Comparison of ENCODE assay signal across 19 cellular contexts in the genomic region with DNA sequence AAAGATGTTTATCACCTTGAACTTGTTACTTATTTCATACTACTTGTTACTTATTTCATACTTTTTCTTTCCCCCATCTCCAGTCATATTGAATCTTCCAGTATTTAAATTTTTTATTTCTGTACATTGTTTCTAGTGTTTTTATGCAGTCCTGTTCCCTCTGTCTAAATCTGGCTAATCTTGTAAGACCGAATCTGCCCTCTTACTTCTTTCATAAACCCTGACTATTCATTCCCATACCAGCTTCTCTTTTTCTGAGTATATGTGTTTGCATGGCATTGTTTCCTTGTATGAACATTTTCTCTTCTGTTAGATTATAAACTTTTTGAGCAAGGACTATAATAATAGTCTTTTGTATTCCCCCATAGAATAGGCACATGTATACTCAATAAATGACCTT.
"Had no signal": no experiment of that assay in that cellular context is flagged by ENCODE, and none has a peak within 500 bp of the region (broad histone marks: within the 10 kb centered on the region; RNA-seq: fewer than 3 reads in every experiment).

No MANE protein-coding gene starts in this region.

- H3K4me1 ChIP-seq: breast epithelium, heart left ventricle, right lobe of liver, uterus had no signal

- H3K27me3 ChIP-seq: breast epithelium, heart left ventricle, ovary, right lobe of liver, uterus had no signal

- DNase-seq: activated B cell treated with CpG ODN at 0.5 μM for 24 hours; activated CD8-positive, alpha-beta T cell treated with anti-CD3 and anti-CD28 coated beads, Interleukin-2, amount 10 ng/mL, durations not matched to agents 7 days and 5 days; activated naive CD4-positive, alpha-beta T cell; activated T-cell treated with anti-CD3 and anti-CD28 coated beads for 4 hours; activated T-cell treated with anti-CD3 and anti-CD28 coated beads, Interleukin-2, amount 50 U/mL, for 72 hours; central memory CD4-positive, alpha-beta T cell; heart left ventricle; naive B cell; nephron progenitor cell; ovary; right lobe of liver; stimulated activated CD4-positive, alpha-beta T cell treated with anti-CD3 and anti-CD28 coated beads, Interleukin-12 subunit alpha, Interleukin-12 subunit beta, amount 100 ng/mL, for 4 hours; stimulated activated CD4-positive, alpha-beta T cell treated with anti-CD3 and anti-CD28 coated beads, Interleukin-4, amount 100 ng/mL, for 1 hour; stimulated activated naive CD8-positive, alpha-beta T cell treated with anti-CD3 and anti-CD28 coated beads, Interleukin-15, Interleukin-2, amounts not matched to agents 100 U/mL and 50 U/mL, for 24 hours; uterus had no signal

- ATAC-seq: activated CD8-positive, alpha-beta T cell treated with anti-CD3 and anti-CD28 coated beads, Interleukin-2, amount 10 ng/mL, durations not matched to agents 7 days and 5 days; activated naive CD4-positive, alpha-beta T cell treated with anti-CD3 and anti-CD28 coated beads, Interleukin-2, amount 50 U/mL, for 72 hours; activated T-cell treated with anti-CD3 and anti-CD28 coated beads, Interleukin-2, amount 50 U/mL, for 72 hours; heart left ventricle; right lobe of liver; stimulated activated naive CD8-positive, alpha-beta T cell treated with anti-CD3 and anti-CD28 coated beads, Interleukin-15, Interleukin-2, amounts not matched to agents 100 U/mL and 50 U/mL, for 24 hours had no signal

- H3K4me3 ChIP-seq: breast epithelium, heart left ventricle, ovary, right lobe of liver, thoracic aorta, uterus had no signal

- H3K36me3 ChIP-seq: breast epithelium, ovary, right lobe of liver, thoracic aorta, uterus had no signal

- H3K27ac ChIP-seq: breast epithelium, heart left ventricle, ovary, right lobe of liver, thoracic aorta, uterus had no signal

- H3K9me3 ChIP-seq: breast epithelium, heart left ventricle, ovary, right lobe of liver, thoracic aorta, uterus had no signal

- FAIRE-seq: endothelial cell of umbilical vein had no signal
